Comparison of ENCODE assay signal across 2 cellular contexts in genomic region chr21:44761011-44761729, GRCh38.
TF ChIP-seq lines count a peak whose summit lies in the region.

No MANE protein-coding gene starts in this region.

TF ChIP-seq in HEK293T, 16 proteins besides CTCF, POLR2A, EP300 and RAD21:
- TF ChIP-seq NFRKB (IDR thresholded peaks at IDR 0.05) (no peak), FOXA1 (IDR thresholded peaks at IDR 0.05) (no peak), HDGF (IDR thresholded peaks at IDR 0.05; ENCODE audit: borderline replicate concordance) (no peak), ZNF384 (IDR thresholded peaks at IDR 0.05) (no peak), CTBP1 (IDR thresholded peaks at IDR 0.05; ENCODE audit: borderline replicate concordance) (no peak), BHLHE40 (IDR thresholded peaks at IDR 0.05; ENCODE audit: borderline replicate concordance) (no peak)

TF ChIP-seq in HepG2, 621 proteins besides CTCF, POLR2A, EP300 and RAD21 (continues in another document):
- TF ChIP-seq ZNF557 (CRISPR knock-in tag; IDR thresholded peaks at IDR 0.05) (no peak), ZNF546 (CRISPR knock-in tag; conservative IDR thresholded peaks at IDR 0.05) (no peak), MTERF4 (CRISPR knock-in tag; IDR thresholded peaks at IDR 0.05) (no peak), GABPB1 (CRISPR knock-in tag; IDR thresholded peaks at IDR 0.05) (peak; percentile 15; the same call in 1 of the 2 replicates), CREBL2 (CRISPR knock-in tag; IDR thresholded peaks at IDR 0.05; ENCODE audit: borderline replicate concordance) (no peak), ZNF160 (CRISPR knock-in tag; IDR thresholded peaks at IDR 0.05) (0 out of 2 replicates have a peak, but pooled peaks have one; percentile 53), ARID4A (CRISPR knock-in tag; IDR thresholded peaks at IDR 0.05; ENCODE audit: borderline replicate concordance) (0 out of 2 replicates have a peak, but pooled peaks have one; percentile 8), DNMT3B (CRISPR knock-in tag; conservative IDR thresholded peaks at IDR 0.05) (no peak), NR2F2 (IDR thresholded peaks at IDR 0.05; ENCODE audit: borderline replicate concordance, low read depth) (no peak), U2AF1 (optimal IDR thresholded peaks at IDR 0.05; ENCODE audit: low read depth, low read length) (no peak), MLXIP (CRISPR knock-in tag; IDR thresholded peaks at IDR 0.05; ENCODE audit: borderline replicate concordance) (no peak), ZNF331 (CRISPR knock-in tag; IDR thresholded peaks at IDR 0.05) (no peak), MEIS1 (CRISPR knock-in tag; IDR thresholded peaks at IDR 0.05; ENCODE audit: borderline replicate concordance) (no peak), XRCC5 (optimal IDR thresholded peaks at IDR 0.05; ENCODE audit: low read length) (no peak), KAT8 (CRISPR knock-in tag; IDR thresholded peaks at IDR 0.05) (no peak), MAFG (CRISPR knock-in tag; IDR thresholded peaks at IDR 0.05) (no peak), TMF1 (CRISPR knock-in tag; IDR thresholded peaks at IDR 0.05; ENCODE audit: low read depth) (no peak), GATA4 (IDR thresholded peaks at IDR 0.05; ENCODE audit: borderline replicate concordance, low read depth) (no peak), NFRKB (IDR thresholded peaks at IDR 0.05) (no peak), ZNF280B (CRISPR knock-in tag; IDR thresholded peaks at IDR 0.05; ENCODE audit: borderline replicate concordance) (no peak), SATB2 (CRISPR knock-in tag; IDR thresholded peaks at IDR 0.05) (no peak), CERS6 (CRISPR knock-in tag; IDR thresholded peaks at IDR 0.05) (no peak), HDAC2 (CRISPR knock-in tag; IDR thresholded peaks at IDR 0.05) (peak; percentile 14; the same call in 1 of the 2 replicates), GRHL1 (CRISPR knock-in tag; conservative IDR thresholded peaks at IDR 0.05) (no peak), ZNF138 (CRISPR knock-in tag; IDR thresholded peaks at IDR 0.05; ENCODE audit: low read depth) (no peak), PLSCR1 (CRISPR knock-in tag; IDR thresholded peaks at IDR 0.05; ENCODE audit: borderline replicate concordance) (no peak), ZNF124 (CRISPR knock-in tag; IDR thresholded peaks at IDR 0.05) (no peak), ZNF10 (CRISPR knock-in tag; IDR thresholded peaks at IDR 0.05; ENCODE audit: borderline replicate concordance, low read depth) (no peak), ZNF768 (CRISPR knock-in tag; IDR thresholded peaks at IDR 0.05) (no peak), ELF3 (CRISPR knock-in tag; IDR thresholded peaks at IDR 0.05) (0 out of 2 replicates have a peak, but pooled peaks have one; percentile 24), THAP9 (CRISPR knock-in tag; IDR thresholded peaks at IDR 0.05; ENCODE audit: borderline replicate concordance) (no peak), ZNF772 (CRISPR knock-in tag; IDR thresholded peaks at IDR 0.05) (no peak), SCMH1 (CRISPR knock-in tag; IDR thresholded peaks at IDR 0.05; ENCODE audit: borderline replicate concordance) (no peak), SP2 (CRISPR knock-in tag; IDR thresholded peaks at IDR 0.05) (no peak), ZMYM4 (CRISPR knock-in tag; IDR thresholded peaks at IDR 0.05) (no peak), SKIL (CRISPR knock-in tag; IDR thresholded peaks at IDR 0.05; ENCODE audit: borderline replicate concordance) (no peak), ZBTB42 (CRISPR knock-in tag; IDR thresholded peaks at IDR 0.05) (no peak), ZBTB7A (CRISPR knock-in tag; IDR thresholded peaks at IDR 0.05) (no peak)
